ENCODE assay signal across 10 cellular contexts in genomic region chr2:233519787-233520611, GRCh38.
DNase-seq lines count a peak whose midpoint lies in the region; ATAC-seq lines count a peak whose summit lies in the region.
"Had no signal": no experiment of that assay in that cellular context is flagged by ENCODE, and none has a peak within 500 bp of the region (broad histone marks: within the 10 kb centered on the region; RNA-seq: fewer than 3 reads in every experiment).

No MANE protein-coding gene starts in this region.

- DNase-seq in germinal center (ENCODE audit: low spot score): peak; percentile 20
- no peak for DNase-seq in stimulated activated CD4-positive, alpha-beta T cell treated with anti-CD3 and anti-CD28 coated beads, Interleukin-2, amount 100 ng/mL, for 24 hours
- no peak for DNase-seq in T-helper 9 cell
- DNase-seq in amniotic stem cell (lab: John Stamatoyannopoulos, UW): no peak
- DNase-seq in activated CD4-positive, CD25-positive, alpha-beta regulatory T cell treated with anti-CD3 and anti-CD28 coated beads, Interleukin-2, amount 50 U/mL, for 72 hours: no peak
- DNase-seq: DMS53, NCI-H510A had no signal

- ATAC-seq in GM18858 (IDR thresholded peaks at IDR 0.05; ENCODE audit: unreplicated experiment): peak; percentile 83
- peak; percentile 96 for ATAC-seq in GM21786 (IDR thresholded peaks at IDR 0.05; ENCODE audit: unreplicated experiment)
- ATAC-seq in HG03439 (IDR thresholded peaks at IDR 0.05; ENCODE audit: unreplicated experiment): peak; percentile 92
